Comparison of ENCODE assay signal across 8 cellular contexts in the genomic region with DNA sequence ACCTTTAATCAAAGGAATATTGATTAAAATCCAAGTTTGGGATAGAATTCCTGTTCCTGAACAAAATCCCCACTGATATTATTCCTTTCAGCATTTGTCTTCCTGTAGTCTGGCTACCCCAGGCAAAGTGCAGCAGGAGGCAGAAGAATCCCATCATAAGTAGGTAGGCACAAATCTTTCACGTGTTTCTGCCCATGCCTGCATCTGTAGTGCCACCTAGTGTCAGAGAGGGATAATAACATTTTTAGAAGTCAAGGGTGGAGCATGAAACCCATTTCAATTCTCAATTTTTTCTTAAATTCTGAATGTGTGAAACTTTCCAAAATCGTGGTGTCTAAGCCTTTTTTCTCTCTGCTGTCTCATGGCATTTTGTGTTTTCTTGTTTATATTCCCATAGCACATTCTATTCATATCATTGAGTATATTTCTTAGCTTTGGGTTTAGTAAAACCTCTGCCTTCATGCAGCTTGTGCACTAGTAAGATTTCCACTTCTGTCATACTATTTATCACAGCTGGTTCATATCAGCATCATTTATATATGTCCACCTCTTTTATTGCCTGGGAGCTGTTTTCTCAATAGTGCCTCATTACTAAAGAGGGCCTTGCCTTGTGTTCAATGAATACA. TPM values are rescaled to one million over a fixed set of nuclear protein-coding genes. Genes with fewer than 3 reads are reported as not detected.
A peak's percentile ranks its signal among the peaks of the same experiment; 100 is the strongest.
DNase-seq lines count a peak whose midpoint lies in the region; ATAC-seq, FAIRE-seq and TF ChIP-seq lines count a peak whose summit lies in the region.

No MANE protein-coding gene starts in this region.

- TF ChIP-seq POLR2A in upper lobe of left lung (IDR thresholded peaks at IDR 0.05): no peak

- H3K79me2 ChIP-seq in mesendoderm (ENCODE audit: control insufficient read depth, insufficient read depth, low read length): no peaks in the 10 kb centered on the region

- H3K79me1 ChIP-seq in mesendoderm (ENCODE audit: low read length): no peaks in the 10 kb centered on the region

- H3K4me1 ChIP-seq in mesendoderm (ENCODE audit: control insufficient read depth, low read depth, low read length) (no peaks in the 10 kb centered on the region), upper lobe of left lung (peaks cover 0 to 3% (median 2%) of the 10 kb centered on the region in 4 donors)

- H3K56ac ChIP-seq in mesendoderm (ENCODE audit: low read length): no peak overlapping the region

- H3K4ac ChIP-seq in mesendoderm (ENCODE audit: low read depth, low read length): no peak overlapping the region

- peak; percentile 83 for ATAC-seq in GM18519 (IDR thresholded peaks at IDR 0.05; ENCODE audit: low FRiP score, unreplicated experiment)
- peak; percentile 91 for ATAC-seq in HG03039 (IDR thresholded peaks at IDR 0.05; ENCODE audit: unreplicated experiment)
- ATAC-seq in effector memory CD8-positive, alpha-beta T cell (replicated peaks): peak; percentile 54
- ATAC-seq in upper lobe of left lung (ENCODE audit: low FRiP score in 2 of 2): peak; percentile 77 to 85

- H3K9me3 Mint-ChIP-seq in CD14-positive monocyte: peaks cover 0 to 3% (median 0%) of the 10 kb centered on the region in 7 donors
- H3K9me3 Mint-ChIP-seq in effector memory CD8-positive, alpha-beta T cell: no peaks in the 10 kb centered on the region

- H2BK120ac ChIP-seq in mesendoderm (ENCODE audit: low read depth, low read length): no peak overlapping the region

- H3K4me1 Mint-ChIP-seq in CD14-positive monocyte: no peaks in the 10 kb centered on the region
- H3K4me1 Mint-ChIP-seq in effector memory CD8-positive, alpha-beta T cell (ENCODE audit: low read depth in 2 of 2): no peaks in the 10 kb centered on the region

- FAIRE-seq in TTC549 (lab: Jason Lieb, UNC): peak; percentile 41

- no peak overlapping the region for H3K27ac ChIP-seq in mesendoderm (ENCODE audit: low read depth, low read length)
- no peak overlapping the region for H3K27ac ChIP-seq in upper lobe of left lung

- H3K4me3 ChIP-seq in mesendoderm (ENCODE audit: low read length) (no peak overlapping the region), upper lobe of left lung (no peak overlapping the region)

- H3K9me3 ChIP-seq in upper lobe of left lung: no peaks in the 10 kb centered on the region

- H3K18ac ChIP-seq in mesendoderm (ENCODE audit: low read length): no peak overlapping the region

- no peak overlapping the region for H2BK15ac ChIP-seq in mesendoderm (replicated peaks; ENCODE audit: low read depth)

- DNase-seq in CD14-positive monocyte (ENCODE audit: low spot score) (peak; percentile 51), NCI-H2081 (lab: John Stamatoyannopoulos, UW) (peak; percentile 76 to 77), mesendoderm (peak; percentile 79), upper lobe of left lung (peak in 1 of 2 donors; percentile 37)
- DNase-seq in effector memory CD8-positive, alpha-beta T cell: peak in 2 of 3 experiments; percentile 16 to 27

- H3K36me3 ChIP-seq in mesendoderm (ENCODE audit: control insufficient read depth, insufficient read depth, low read length) (no peaks in the 10 kb centered on the region), upper lobe of left lung (no peaks in the 10 kb centered on the region)

- H3K27ac Mint-ChIP-seq in CD14-positive monocyte: no peak overlapping the region
- no peak overlapping the region for H3K27ac Mint-ChIP-seq in effector memory CD8-positive, alpha-beta T cell

- no peak overlapping the region for H3K4me2 ChIP-seq in mesendoderm (ENCODE audit: low read length)

- TF ChIP-seq CTCF in CD14-positive monocyte (IDR thresholded peaks at IDR 0.05): peak; percentile 84
- TF ChIP-seq CTCF in upper lobe of left lung (IDR thresholded peaks at IDR 0.05): peak; percentile 64 to 82 (median 76)

- H3K23ac ChIP-seq in mesendoderm (ENCODE audit: low read length): no peak overlapping the region

- no peak overlapping the region for H3K9ac ChIP-seq in mesendoderm (ENCODE audit: low read length)

- intact Hi-C loops in CD14-positive monocyte (cut with micrococcal nuclease): no loop called here

- no peak overlapping the region for H2AK5ac ChIP-seq in mesendoderm (ENCODE audit: low read length)

- peaks cover 1 to 2% (median 1%) of the 10 kb centered on the region in 3 donors for H3K27me3 Mint-ChIP-seq in CD14-positive monocyte (ENCODE audit: low read depth in 3 of 3)
- H3K27me3 Mint-ChIP-seq in effector memory CD8-positive, alpha-beta T cell: peaks cover 17 to 19% of the 10 kb centered on the region in 2 donors

- H3K27me3 ChIP-seq in mesendoderm (ENCODE audit: insufficient read depth, low read length, poor library complexity): no peaks in the 10 kb centered on the region
- no peaks in the 10 kb centered on the region for H3K27me3 ChIP-seq in upper lobe of left lung

- no peaks in the 10 kb centered on the region for H3K36me3 Mint-ChIP-seq in CD14-positive monocyte
- no peaks in the 10 kb centered on the region for H3K36me3 Mint-ChIP-seq in effector memory CD8-positive, alpha-beta T cell (ENCODE audit: insufficient read depth)

- no peak for TF ChIP-seq EP300 in upper lobe of left lung (IDR thresholded peaks at IDR 0.05)

- H4K5ac ChIP-seq in mesendoderm (ENCODE audit: low read length): no peak overlapping the region

- no CpG with 5 or more reads among the region's 2 CpGs for WGBS in mesendoderm (ENCODE audit: extremely low coverage, insufficient coverage, low lambda C conversion rate)
- WGBS in upper lobe of left lung, 2 donors: 0 to 3% methylated on average over 2 of the region's 2 CpGs

- no peak overlapping the region for H3K4me3 Mint-ChIP-seq in CD14-positive monocyte
- H3K4me3 Mint-ChIP-seq in effector memory CD8-positive, alpha-beta T cell: no peak overlapping the region

- H2BK5ac ChIP-seq in mesendoderm (ENCODE audit: low read length): no peak overlapping the region

- no peak overlapping the region for H4K8ac ChIP-seq in mesendoderm (ENCODE audit: low read depth, low read length)

RNA-seq across cellular contexts. Expression of a gene that starts 47.8 kb away (rescaled TPM):
- polyA plus RNA-seq in CD14-positive monocyte: not detected
- polyA plus RNA-seq in mesendoderm (2013, experiment 1 of 2): 0.98 TPM
- polyA plus RNA-seq in mesendoderm (2013, experiment 2 of 2): 0.91 TPM
- total RNA-seq in upper lobe of left lung: 10 to 100 TPM in 5 of 6 donors, 1 to 10 TPM in 1; 9.7 to 21.9 (median 11.9) TPM

RNA-seq across cellular contexts. Expression of a gene that starts 53.3 kb away (rescaled TPM):
- 1 to 10 TPM; 3.1 to 4.7 TPM for polyA plus RNA-seq in CD14-positive monocyte
- 0.73 TPM for polyA plus RNA-seq in mesendoderm (2013, experiment 1 of 2)
- polyA plus RNA-seq in mesendoderm (2013, experiment 2 of 2): 0.59 TPM
- total RNA-seq in upper lobe of left lung: 10 to 100 TPM in 3 of 6 donors, 1 to 10 TPM in 3; 3.6 to 19.0 (median 8.4) TPM
